Comparison of ENCODE assay signal across 15 cellular contexts in the genomic region with DNA sequence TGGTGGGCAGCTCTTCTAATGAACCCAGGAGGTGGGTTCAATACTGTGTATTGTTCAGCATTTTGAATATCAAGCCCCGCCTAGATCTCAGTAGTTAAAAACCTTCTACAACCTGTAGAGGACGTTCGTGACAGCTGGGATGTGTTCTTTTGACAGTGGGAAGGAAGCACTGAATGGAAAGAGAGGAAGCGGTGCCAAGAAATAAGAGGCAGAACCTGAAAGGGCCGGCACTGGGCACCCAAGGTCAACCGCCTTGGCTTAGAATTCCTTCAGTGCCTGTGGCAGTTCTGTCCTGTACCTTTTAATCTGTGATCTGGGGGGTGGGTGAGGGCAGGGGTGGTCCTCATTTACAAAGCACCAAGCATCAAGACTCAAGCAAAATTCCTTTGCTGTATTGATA.
A peak's percentile ranks its signal among the peaks of the same experiment; 100 is the strongest.
DNase-seq lines count a peak whose midpoint lies in the region; ATAC-seq and TF ChIP-seq lines count a peak whose summit lies in the region.
"Had no signal": no experiment of that assay in that cellular context is flagged by ENCODE, and none has a peak within 500 bp of the region (broad histone marks: within the 10 kb centered on the region; RNA-seq: fewer than 3 reads in every experiment).

No MANE protein-coding gene starts in this region.

- ATAC-seq in Right ventricle myocardium inferior (peak; percentile 91), body of pancreas (peak; percentile 75), left ventricle myocardium superior (peak; percentile 98), psoas muscle (peak in 3 of 4 donors; percentile 57 to 60 (median 60))
- ATAC-seq: CD8-positive, alpha-beta T cell had no signal

- no peaks in the 10 kb centered on the region for H3K36me3 ChIP-seq in body of pancreas (replicated peaks in 1 of 2; ENCODE audit: insufficient read depth in 1 of 2, low read depth in 2 of 2)
- peaks cover 0 to 14% of the 10 kb centered on the region in 2 donors for H3K36me3 ChIP-seq in psoas muscle (ENCODE audit: insufficient read depth in 1 of 2, low read depth in 1 of 2)
- H3K36me3 ChIP-seq in Caco-2 (ENCODE audit: control insufficient read depth, insufficient read depth, low read length) = no peaks in the 10 kb centered on the region

- H3K27me3 Mint-ChIP-seq in Caco-2 (ENCODE audit: insufficient read depth, unreplicated experiment) (no peaks in the 10 kb centered on the region), mesothelial cell of epicardium (ENCODE audit: low read depth) (no peaks in the 10 kb centered on the region)

- H3K27ac ChIP-seq in body of pancreas (no peak overlapping the region), psoas muscle (no peak overlapping the region)
- H3K27ac ChIP-seq: 22Rv1 had no signal

- H3K9me3 ChIP-seq in body of pancreas (peaks cover 0 to 3% (median 0%) of the 10 kb centered on the region in 3 donors), psoas muscle (no peaks in the 10 kb centered on the region), Caco-2 (no peaks in the 10 kb centered on the region)

- H3K4me3 ChIP-seq in body of pancreas = no peak overlapping the region
- no peak overlapping the region for H3K4me3 ChIP-seq in psoas muscle
- no peak overlapping the region for H3K4me3 ChIP-seq in Caco-2 (ENCODE audit: low read depth, low read length)

- H3K36me3 Mint-ChIP-seq in Caco-2 (ENCODE audit: insufficient read depth, unreplicated experiment) (peaks cover 9% of the 10 kb centered on the region), mesothelial cell of epicardium (peaks cover 34% of the 10 kb centered on the region)

- no peaks in the 10 kb centered on the region for H3K9me3 Mint-ChIP-seq in Caco-2 (ENCODE audit: unreplicated experiment)
- H3K9me3 Mint-ChIP-seq in mesothelial cell of epicardium = no peaks in the 10 kb centered on the region
- H3K9me3 Mint-ChIP-seq: CD8-positive, alpha-beta T cell had no signal

- intact Hi-C loops in Right ventricle myocardium inferior (cut with DNase I) (no loop called here), cardiac septum (cut with DNase I) (no loop called here), body of pancreas (cut with DNase I) (no loop called here), left ventricle myocardium superior (cut with micrococcal nuclease) (no loop called here), psoas muscle (cut with DNase I) (no loop called here), Caco-2 (cut with micrococcal nuclease; ENCODE audit: unreplicated experiment) (no loop called here)

- no peak for DNase-seq in Right ventricle myocardium inferior (ENCODE audit: missing footprints)
- DNase-seq in cardiac septum (ENCODE audit: low spot score) = no peak
- peak; percentile 59 to 73 (median 66) for DNase-seq in body of pancreas
- peak; percentile 49 for DNase-seq in left ventricle myocardium superior
- DNase-seq in psoas muscle = no peak
- no peak for DNase-seq in Caco-2
- DNase-seq in NCI-H69 (lab: John Stamatoyannopoulos, UW) = no peak
- no peak for DNase-seq in mesothelial cell of epicardium (ENCODE audit: low spot score in 2 of 2, unreplicated experiment in 2 of 2)
- DNase-seq: CD8-positive, alpha-beta T cell; COR-L47; DND-41; GDM1; HCEC 1CT had no signal

- TF ChIP-seq CTCF in body of pancreas (IDR thresholded peaks at IDR 0.05) (peak in 2 of 7 experiments; percentile 7 to 13), psoas muscle (IDR thresholded peaks at IDR 0.05) (no peak), Caco-2 (IDR thresholded peaks at IDR 0.05; ENCODE audit: insufficient read depth in 1 of 2, low read depth in 1 of 2, low read length in 1 of 2, severe bottlenecking in 1 of 2, unreplicated experiment in 1 of 2) (no peak), mesothelial cell of epicardium (IDR thresholded peaks at IDR 0.05; ENCODE audit: unreplicated experiment) (no peak)

- no TSS peak for BruUV-seq in Caco-2 (replicated peaks; lab: Mats Ljungman, UMichigan)

- no peaks in the 10 kb centered on the region for H3K27me3 ChIP-seq in body of pancreas
- no peaks in the 10 kb centered on the region for H3K27me3 ChIP-seq in psoas muscle (ENCODE audit: insufficient read depth in 3 of 3, low read length in 2 of 3)
- no peaks in the 10 kb centered on the region for H3K27me3 ChIP-seq in Caco-2 (replicated peaks; ENCODE audit: control insufficient read depth, insufficient read depth, low read length)

- POLR2A ChIA-PET in Caco-2 (lab: Charles Lee) = no interaction called here

- CTCF ChIA-PET in Caco-2 (lab: Charles Lee) = no interaction called here

- peaks cover 39% of the 10 kb centered on the region for H3K4me1 ChIP-seq in body of pancreas
- H3K4me1 ChIP-seq in psoas muscle = no peaks in the 10 kb centered on the region
- H3K4me1 ChIP-seq in Caco-2 = no peaks in the 10 kb centered on the region

- no peak for TF ChIP-seq POLR2A in body of pancreas (IDR thresholded peaks at IDR 0.05)

- H3K27ac Mint-ChIP-seq in Caco-2 (ENCODE audit: unreplicated experiment) (no peak overlapping the region), mesothelial cell of epicardium (no peak overlapping the region)
- H3K27ac Mint-ChIP-seq: CD14-positive monocyte; CD8-positive, alpha-beta T cell had no signal

- H3K4me3 Mint-ChIP-seq in Caco-2 (ENCODE audit: unreplicated experiment) (no peak overlapping the region), mesothelial cell of epicardium (no peak overlapping the region)
- H3K4me3 Mint-ChIP-seq: CD14-positive monocyte; CD8-positive, alpha-beta T cell had no signal

- WGBS in body of pancreas, 2 donors = 26 to 27% methylated on average over 6 of the region's 6 CpGs
- WGBS in psoas muscle, 3 donors = 35 to 58% (median 44%) methylated on average over 6 of the region's 6 CpGs

- H3K4me1 Mint-ChIP-seq in Caco-2 (ENCODE audit: low read depth, unreplicated experiment) (peaks cover 6% of the 10 kb centered on the region), mesothelial cell of epicardium (peaks cover 3% of the 10 kb centered on the region)

Comparison
In these comparisons a context has a peak if more than half of its experiments do, and no peak if none do; other contexts are left out.
1. DNase-seq: peak in body of pancreas (4 of 4) and left ventricle myocardium superior (single experiment); none in Right ventricle myocardium inferior (single experiment), cardiac septum (single experiment), psoas muscle (0 of 2), Caco-2 (0 of 2), NCI-H69 (single experiment) and mesothelial cell of epicardium (0 of 2).
2. Peak in every context shown above with its lines, with median percentiles within 50 percentile points of each other: ATAC-seq.